1 cellular context compared by ENCODE assay signal in the genomic region with DNA sequence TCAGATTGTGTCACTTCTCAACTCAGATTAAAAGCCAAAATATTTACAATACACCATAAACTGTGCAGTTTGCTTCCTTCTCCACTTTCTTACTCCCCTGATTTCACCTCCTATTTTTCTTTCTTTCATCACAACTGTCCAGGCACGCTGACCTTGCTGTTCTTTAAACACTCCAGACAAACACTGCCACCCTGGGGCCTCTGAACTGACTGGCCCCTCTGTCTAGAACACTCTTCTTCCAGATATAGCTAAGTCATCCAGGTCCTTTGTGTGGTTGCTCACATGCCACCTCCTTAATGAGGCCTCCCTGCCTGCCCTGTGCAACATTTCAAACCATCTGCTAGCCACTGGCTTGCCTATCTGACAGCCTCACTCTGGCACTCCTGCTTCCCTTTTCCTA.
TF ChIP-seq lines count a peak whose summit lies in the region.

No MANE protein-coding gene starts in this region.

TF ChIP-seq in HepG2, 621 proteins besides CTCF, POLR2A, EP300 and RAD21 (continued from another document and continues in another):
- TF ChIP-seq, protein P1, sequence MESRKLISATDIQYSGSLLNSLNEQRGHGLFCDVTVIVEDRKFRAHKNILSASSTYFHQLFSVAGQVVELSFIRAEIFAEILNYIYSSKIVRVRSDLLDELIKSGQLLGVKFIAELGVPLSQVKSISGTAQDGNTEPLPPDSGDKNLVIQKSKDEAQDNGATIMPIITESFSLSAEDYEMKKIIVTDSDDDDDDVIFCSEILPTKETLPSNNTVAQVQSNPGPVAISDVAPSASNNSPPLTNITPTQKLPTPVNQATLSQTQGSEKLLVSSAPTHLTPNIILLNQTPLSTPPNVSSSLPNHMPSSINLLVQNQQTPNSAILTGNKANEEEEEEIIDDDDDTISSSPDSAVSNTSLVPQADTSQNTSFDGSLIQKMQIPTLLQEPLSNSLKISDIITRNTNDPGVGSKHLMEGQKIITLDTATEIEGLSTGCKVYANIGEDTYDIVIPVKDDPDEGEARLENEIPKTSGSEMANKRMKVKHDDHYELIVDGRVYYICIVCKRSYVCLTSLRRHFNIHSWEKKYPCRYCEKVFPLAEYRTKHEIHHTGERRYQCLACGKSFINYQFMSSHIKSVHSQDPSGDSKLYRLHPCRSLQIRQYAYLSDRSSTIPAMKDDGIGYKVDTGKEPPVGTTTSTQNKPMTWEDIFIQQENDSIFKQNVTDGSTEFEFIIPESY (CRISPR knock-in tag; IDR thresholded peaks at IDR 0.05), result 0 out of 2 replicates have a peak, but pooled peaks have one; percentile 21
- TF ChIP-seq NBN (conservative IDR thresholded peaks at IDR 0.05) (no peak), ZNF251 (CRISPR knock-in tag; IDR thresholded peaks at IDR 0.05) (no peak), IRF2 (CRISPR knock-in tag; IDR thresholded peaks at IDR 0.05) (0 out of 2 replicates have a peak, but pooled peaks have one; percentile 64), ZNF670 (CRISPR knock-in tag; IDR thresholded peaks at IDR 0.05; ENCODE audit: borderline replicate concordance) (no peak), CEBPG (CRISPR knock-in tag; IDR thresholded peaks at IDR 0.05) (peak; percentile 27; the same call in 1 of the 2 replicates), ASH2L (IDR thresholded peaks at IDR 0.05; ENCODE audit: insufficient read length, low read depth, low read length) (no peak), ZBTB7B (CRISPR knock-in tag; IDR thresholded peaks at IDR 0.05) (no peak), FOXK1 (CRISPR knock-in tag; IDR thresholded peaks at IDR 0.05; ENCODE audit: borderline replicate concordance, low read depth) (no peak; the same call in 1 of the 2 replicates), ZNF382 (CRISPR knock-in tag; IDR thresholded peaks at IDR 0.05; ENCODE audit: borderline replicate concordance) (no peak), KLF12 (CRISPR knock-in tag; IDR thresholded peaks at IDR 0.05; ENCODE audit: borderline replicate concordance) (no peak), HMG20B (CRISPR knock-in tag; conservative IDR thresholded peaks at IDR 0.05) (no peak), ZNF264 (CRISPR knock-in tag; IDR thresholded peaks at IDR 0.05) (no peak), HNRNPUL1 (IDR thresholded peaks at IDR 0.05; ENCODE audit: low read depth, low read length) (no peak), GTF2F1 (IDR thresholded peaks at IDR 0.05; ENCODE audit: low read length) (no peak), THAP11 (CRISPR knock-in tag; IDR thresholded peaks at IDR 0.05) (0 out of 2 replicates have a peak, but pooled peaks have one; percentile 19), GATAD1 (CRISPR knock-in tag; IDR thresholded peaks at IDR 0.05) (no peak), ADNP (CRISPR knock-in tag; IDR thresholded peaks at IDR 0.05) (no peak), SMAD9 (CRISPR knock-in tag; IDR thresholded peaks at IDR 0.05) (no peak), ZKSCAN5 (CRISPR knock-in tag; IDR thresholded peaks at IDR 0.05) (peak; percentile 75), SP2 (CRISPR knock-in tag; IDR thresholded peaks at IDR 0.05) (no peak), FOXA3 (CRISPR knock-in tag; IDR thresholded peaks at IDR 0.05) (peak; percentile 27; the same call in 1 of the 2 replicates), FOXC1 (CRISPR knock-in tag; IDR thresholded peaks at IDR 0.05; ENCODE audit: borderline replicate concordance) (no peak), ZNF552 (CRISPR knock-in tag; IDR thresholded peaks at IDR 0.05; ENCODE audit: borderline replicate concordance) (no peak), ZNF577 (CRISPR knock-in tag; IDR thresholded peaks at IDR 0.05; ENCODE audit: borderline replicate concordance, low read depth) (no peak), MEIS2 (CRISPR knock-in tag; IDR thresholded peaks at IDR 0.05) (peak; percentile 29; the same call in 1 of the 2 replicates), MXD4 (CRISPR knock-in tag; IDR thresholded peaks at IDR 0.05) (no peak), ZFP62 (CRISPR knock-in tag; IDR thresholded peaks at IDR 0.05) (no peak)
- TF ChIP-seq, protein P2, sequence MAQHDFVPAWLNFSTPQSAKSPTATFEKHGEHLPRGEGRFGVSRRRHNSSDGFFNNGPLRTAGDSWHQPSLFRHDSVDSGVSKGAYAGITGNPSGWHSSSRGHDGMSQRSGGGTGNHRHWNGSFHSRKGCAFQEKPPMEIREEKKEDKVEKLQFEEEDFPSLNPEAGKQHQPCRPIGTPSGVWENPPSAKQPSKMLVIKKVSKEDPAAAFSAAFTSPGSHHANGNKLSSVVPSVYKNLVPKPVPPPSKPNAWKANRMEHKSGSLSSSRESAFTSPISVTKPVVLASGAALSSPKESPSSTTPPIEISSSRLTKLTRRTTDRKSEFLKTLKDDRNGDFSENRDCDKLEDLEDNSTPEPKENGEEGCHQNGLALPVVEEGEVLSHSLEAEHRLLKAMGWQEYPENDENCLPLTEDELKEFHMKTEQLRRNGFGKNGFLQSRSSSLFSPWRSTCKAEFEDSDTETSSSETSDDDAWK (CRISPR knock-in tag; IDR thresholded peaks at IDR 0.05), result no peak
- TF ChIP-seq, protein P3, sequence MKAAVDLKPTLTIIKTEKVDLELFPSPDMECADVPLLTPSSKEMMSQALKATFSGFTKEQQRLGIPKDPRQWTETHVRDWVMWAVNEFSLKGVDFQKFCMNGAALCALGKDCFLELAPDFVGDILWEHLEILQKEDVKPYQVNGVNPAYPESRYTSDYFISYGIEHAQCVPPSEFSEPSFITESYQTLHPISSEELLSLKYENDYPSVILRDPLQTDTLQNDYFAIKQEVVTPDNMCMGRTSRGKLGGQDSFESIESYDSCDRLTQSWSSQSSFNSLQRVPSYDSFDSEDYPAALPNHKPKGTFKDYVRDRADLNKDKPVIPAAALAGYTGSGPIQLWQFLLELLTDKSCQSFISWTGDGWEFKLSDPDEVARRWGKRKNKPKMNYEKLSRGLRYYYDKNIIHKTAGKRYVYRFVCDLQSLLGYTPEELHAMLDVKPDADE (CRISPR knock-in tag; IDR thresholded peaks at IDR 0.05), result no peak
- TF ChIP-seq, protein P4, sequence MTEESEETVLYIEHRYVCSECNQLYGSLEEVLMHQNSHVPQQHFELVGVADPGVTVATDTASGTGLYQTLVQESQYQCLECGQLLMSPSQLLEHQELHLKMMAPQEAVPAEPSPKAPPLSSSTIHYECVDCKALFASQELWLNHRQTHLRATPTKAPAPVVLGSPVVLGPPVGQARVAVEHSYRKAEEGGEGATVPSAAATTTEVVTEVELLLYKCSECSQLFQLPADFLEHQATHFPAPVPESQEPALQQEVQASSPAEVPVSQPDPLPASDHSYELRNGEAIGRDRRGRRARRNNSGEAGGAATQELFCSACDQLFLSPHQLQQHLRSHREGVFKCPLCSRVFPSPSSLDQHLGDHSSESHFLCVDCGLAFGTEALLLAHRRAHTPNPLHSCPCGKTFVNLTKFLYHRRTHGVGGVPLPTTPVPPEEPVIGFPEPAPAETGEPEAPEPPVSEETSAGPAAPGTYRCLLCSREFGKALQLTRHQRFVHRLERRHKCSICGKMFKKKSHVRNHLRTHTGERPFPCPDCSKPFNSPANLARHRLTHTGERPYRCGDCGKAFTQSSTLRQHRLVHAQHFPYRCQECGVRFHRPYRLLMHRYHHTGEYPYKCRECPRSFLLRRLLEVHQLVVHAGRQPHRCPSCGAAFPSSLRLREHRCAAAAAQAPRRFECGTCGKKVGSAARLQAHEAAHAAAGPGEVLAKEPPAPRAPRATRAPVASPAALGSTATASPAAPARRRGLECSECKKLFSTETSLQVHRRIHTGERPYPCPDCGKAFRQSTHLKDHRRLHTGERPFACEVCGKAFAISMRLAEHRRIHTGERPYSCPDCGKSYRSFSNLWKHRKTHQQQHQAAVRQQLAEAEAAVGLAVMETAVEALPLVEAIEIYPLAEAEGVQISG (CRISPR knock-in tag; IDR thresholded peaks at IDR 0.05), result 0 out of 2 replicates have a peak, but pooled peaks have one; percentile 30
- TF ChIP-seq, protein P5, sequence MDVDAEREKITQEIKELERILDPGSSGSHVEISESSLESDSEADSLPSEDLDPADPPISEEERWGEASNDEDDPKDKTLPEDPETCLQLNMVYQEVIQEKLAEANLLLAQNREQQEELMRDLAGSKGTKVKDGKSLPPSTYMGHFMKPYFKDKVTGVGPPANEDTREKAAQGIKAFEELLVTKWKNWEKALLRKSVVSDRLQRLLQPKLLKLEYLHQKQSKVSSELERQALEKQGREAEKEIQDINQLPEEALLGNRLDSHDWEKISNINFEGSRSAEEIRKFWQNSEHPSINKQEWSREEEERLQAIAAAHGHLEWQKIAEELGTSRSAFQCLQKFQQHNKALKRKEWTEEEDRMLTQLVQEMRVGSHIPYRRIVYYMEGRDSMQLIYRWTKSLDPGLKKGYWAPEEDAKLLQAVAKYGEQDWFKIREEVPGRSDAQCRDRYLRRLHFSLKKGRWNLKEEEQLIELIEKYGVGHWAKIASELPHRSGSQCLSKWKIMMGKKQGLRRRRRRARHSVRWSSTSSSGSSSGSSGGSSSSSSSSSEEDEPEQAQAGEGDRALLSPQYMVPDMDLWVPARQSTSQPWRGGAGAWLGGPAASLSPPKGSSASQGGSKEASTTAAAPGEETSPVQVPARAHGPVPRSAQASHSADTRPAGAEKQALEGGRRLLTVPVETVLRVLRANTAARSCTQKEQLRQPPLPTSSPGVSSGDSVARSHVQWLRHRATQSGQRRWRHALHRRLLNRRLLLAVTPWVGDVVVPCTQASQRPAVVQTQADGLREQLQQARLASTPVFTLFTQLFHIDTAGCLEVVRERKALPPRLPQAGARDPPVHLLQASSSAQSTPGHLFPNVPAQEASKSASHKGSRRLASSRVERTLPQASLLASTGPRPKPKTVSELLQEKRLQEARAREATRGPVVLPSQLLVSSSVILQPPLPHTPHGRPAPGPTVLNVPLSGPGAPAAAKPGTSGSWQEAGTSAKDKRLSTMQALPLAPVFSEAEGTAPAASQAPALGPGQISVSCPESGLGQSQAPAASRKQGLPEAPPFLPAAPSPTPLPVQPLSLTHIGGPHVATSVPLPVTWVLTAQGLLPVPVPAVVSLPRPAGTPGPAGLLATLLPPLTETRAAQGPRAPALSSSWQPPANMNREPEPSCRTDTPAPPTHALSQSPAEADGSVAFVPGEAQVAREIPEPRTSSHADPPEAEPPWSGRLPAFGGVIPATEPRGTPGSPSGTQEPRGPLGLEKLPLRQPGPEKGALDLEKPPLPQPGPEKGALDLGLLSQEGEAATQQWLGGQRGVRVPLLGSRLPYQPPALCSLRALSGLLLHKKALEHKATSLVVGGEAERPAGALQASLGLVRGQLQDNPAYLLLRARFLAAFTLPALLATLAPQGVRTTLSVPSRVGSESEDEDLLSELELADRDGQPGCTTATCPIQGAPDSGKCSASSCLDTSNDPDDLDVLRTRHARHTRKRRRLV (CRISPR knock-in tag; IDR thresholded peaks at IDR 0.05), result no peak
- TF ChIP-seq, protein P6, sequence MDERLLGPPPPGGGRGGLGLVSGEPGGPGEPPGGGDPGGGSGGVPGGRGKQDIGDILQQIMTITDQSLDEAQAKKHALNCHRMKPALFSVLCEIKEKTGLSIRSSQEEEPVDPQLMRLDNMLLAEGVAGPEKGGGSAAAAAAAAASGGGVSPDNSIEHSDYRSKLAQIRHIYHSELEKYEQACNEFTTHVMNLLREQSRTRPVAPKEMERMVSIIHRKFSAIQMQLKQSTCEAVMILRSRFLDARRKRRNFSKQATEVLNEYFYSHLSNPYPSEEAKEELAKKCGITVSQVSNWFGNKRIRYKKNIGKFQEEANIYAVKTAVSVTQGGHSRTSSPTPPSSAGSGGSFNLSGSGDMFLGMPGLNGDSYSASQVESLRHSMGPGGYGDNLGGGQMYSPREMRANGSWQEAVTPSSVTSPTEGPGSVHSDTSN (CRISPR knock-in tag; IDR thresholded peaks at IDR 0.05), result no peak
- TF ChIP-seq, protein P7, sequence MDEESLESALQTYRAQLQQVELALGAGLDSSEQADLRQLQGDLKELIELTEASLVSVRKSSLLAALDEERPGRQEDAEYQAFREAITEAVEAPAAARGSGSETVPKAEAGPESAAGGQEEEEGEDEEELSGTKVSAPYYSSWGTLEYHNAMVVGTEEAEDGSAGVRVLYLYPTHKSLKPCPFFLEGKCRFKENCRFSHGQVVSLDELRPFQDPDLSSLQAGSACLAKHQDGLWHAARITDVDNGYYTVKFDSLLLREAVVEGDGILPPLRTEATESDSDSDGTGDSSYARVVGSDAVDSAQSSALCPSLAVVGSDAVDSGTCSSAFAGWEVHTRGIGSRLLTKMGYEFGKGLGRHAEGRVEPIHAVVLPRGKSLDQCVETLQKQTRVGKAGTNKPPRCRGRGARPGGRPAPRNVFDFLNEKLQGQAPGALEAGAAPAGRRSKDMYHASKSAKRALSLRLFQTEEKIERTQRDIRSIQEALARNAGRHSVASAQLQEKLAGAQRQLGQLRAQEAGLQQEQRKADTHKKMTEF (CRISPR knock-in tag; IDR thresholded peaks at IDR 0.05), result peak; percentile 32; the same call in 1 of the 2 replicates
